In the genomic region with DNA sequence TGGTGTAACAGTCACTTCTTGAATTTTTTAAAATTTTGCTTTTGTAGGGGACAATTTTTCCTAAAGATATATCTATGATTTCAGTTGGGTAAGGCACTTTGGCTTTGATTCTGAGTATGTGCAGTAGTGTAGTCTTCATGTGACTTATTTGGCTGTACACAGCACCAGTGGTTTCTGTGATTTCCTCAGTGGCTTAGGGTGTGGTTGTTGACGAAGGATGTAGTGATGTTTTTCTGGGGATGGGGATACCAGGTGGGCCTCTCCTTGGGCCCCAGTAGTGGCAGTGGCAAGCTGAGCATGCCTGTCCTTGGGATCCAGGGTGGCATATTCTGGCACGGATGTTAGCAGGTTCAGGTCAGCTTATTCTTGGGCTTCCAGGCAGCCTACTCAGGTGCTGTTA, we compare ENCODE assay signal across 22 cellular contexts.
"Had no signal": no experiment of that assay in that cellular context is flagged by ENCODE, and none has a peak within 500 bp of the region (broad histone marks: within the 10 kb centered on the region; RNA-seq: fewer than 3 reads in every experiment).

No MANE protein-coding gene starts in this region.

- DNase-seq: dermis blood vessel endothelial cell; head of caudate nucleus; kidney; left cardiac atrium; left ventricle myocardium inferior; lower lobe of right lung; midbrain; occipital lobe; pancreas; stimulated activated CD4-positive, alpha-beta T cell treated with anti-CD3 and anti-CD28 coated beads, Interleukin-12 subunit alpha, Interleukin-12 subunit beta, amount 100 ng/mL, for 4 hours; stimulated activated naive CD4-positive, alpha-beta T cell; stomach; substantia nigra had no signal

- ATAC-seq: right cardiac atrium had no signal

- H3K36me3 Mint-ChIP-seq: memory B cell; natural killer cell treated with Interleukin-12 subunit alpha and Interleukin-12 subunit beta and Interleukin-15 and Interleukin-18, amount 100 ng/mL, for 72 hours; neural progenitor cell; type B pancreatic cell had no signal

- H3K4me1 ChIP-seq: foreskin keratinocyte, left ventricle myocardium inferior, lower lobe of right lung, pancreas, stomach had no signal

- H3K9me3 Mint-ChIP-seq: memory B cell; natural killer cell treated with Interleukin-12 subunit alpha and Interleukin-12 subunit beta and Interleukin-15 and Interleukin-18, amount 100 ng/mL, for 72 hours; type B pancreatic cell had no signal

- H3K27ac ChIP-seq: foreskin keratinocyte, hepatocyte, left ventricle myocardium inferior, lower lobe of right lung, neural progenitor cell, pancreas, stomach, thoracic aorta had no signal

- H3K4me3 ChIP-seq: hepatocyte, left ventricle myocardium inferior, lower lobe of right lung, neural progenitor cell, pancreas, stomach, thoracic aorta had no signal

- H3K27ac Mint-ChIP-seq: memory B cell; natural killer cell treated with Interleukin-12 subunit alpha and Interleukin-12 subunit beta and Interleukin-15 and Interleukin-18, amount 100 ng/mL, for 72 hours; neural progenitor cell; progenitor cell of endocrine pancreas; type B pancreatic cell had no signal

- H3K27me3 ChIP-seq: foreskin keratinocyte, neural progenitor cell, pancreas had no signal

- H3K9me3 ChIP-seq: lower lobe of right lung, pancreas, stomach, thoracic aorta had no signal

- H3K36me3 ChIP-seq: left ventricle myocardium inferior, lower lobe of right lung, neural progenitor cell, pancreas, stomach, thoracic aorta had no signal

- H3K9ac ChIP-seq: neural progenitor cell had no signal

- H3K4me3 Mint-ChIP-seq: memory B cell; natural killer cell treated with Interleukin-12 subunit alpha and Interleukin-12 subunit beta and Interleukin-15 and Interleukin-18, amount 100 ng/mL, for 72 hours; neural progenitor cell; type B pancreatic cell had no signal
